ENCODE assay signal across 8 cellular contexts in the genomic region with DNA sequence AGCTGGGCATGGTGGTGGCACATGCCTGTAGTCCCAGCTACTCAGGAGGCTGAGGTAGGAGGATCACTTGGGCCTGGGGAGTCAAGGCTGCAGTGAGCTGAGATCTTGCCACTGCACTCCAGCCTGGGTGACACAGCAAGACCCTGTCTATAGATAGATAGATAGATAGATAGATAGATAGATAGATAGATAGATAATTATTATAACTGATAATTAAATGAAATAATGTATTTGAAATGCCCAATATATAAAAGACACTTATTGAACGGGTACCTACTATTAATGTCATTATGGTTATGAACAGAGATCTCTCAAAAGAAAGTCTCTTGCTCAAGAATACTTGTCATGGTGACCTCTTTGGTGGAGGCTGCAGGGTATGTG.
A peak's percentile ranks its signal among the peaks of the same experiment; 100 is the strongest.
DNase-seq lines count a peak whose midpoint lies in the region; ATAC-seq, FAIRE-seq and TF ChIP-seq lines count a peak whose summit lies in the region.
"Not testable (repeated sequence)": the region's sequence is repeated elsewhere in the genome, so short reads cannot be mapped to it uniquely, and the experiment has no call there.

No MANE protein-coding gene starts in this region.

- H3K9me2 ChIP-seq in Karpas-422 (replicated peaks; ENCODE audit: insufficient read depth, low read length) = not testable (repeated sequence)

- in situ Hi-C loops in GM12878 (cut with MboI); transverse colon (cut with MboI; ENCODE audit: low pct_ligation_motif_present in 1 of 4, low pct_unique_long_range_greater_than_20kb in 1 of 4, low sequenced_read_pairs in 3 of 4): not testable (repeated sequence)

- not testable (repeated sequence) for H3K4me3 ChIP-seq in Karpas-422 (ENCODE audit: low read length)
- H3K4me3 ChIP-seq in GM12878 (peak overlapping the region; percentile 55), epithelial cell of proximal tubule (ENCODE audit: low read depth, low read length) (peak overlapping the region; percentile 63), transverse colon (peak overlapping the region in 1 of 4 donors; percentile 72)

- not testable (repeated sequence) for H3K27me3 ChIP-seq in CD4-positive, alpha-beta T cell (ENCODE audit: control insufficient read depth, insufficient read depth, low read length); Karpas-422 (ENCODE audit: low read length); GM12878 (replicated peaks in 1 of 2; ENCODE audit: control insufficient read depth in 2 of 2, insufficient read depth in 2 of 2, low read length in 1 of 2); transverse colon

- not testable (repeated sequence) for H3K27me3 Mint-ChIP-seq in CD4-positive, alpha-beta T cell; activated CD4-positive, alpha-beta memory T cell treated with anti-CD3 and anti-CD28 coated beads, Interleukin-2, amount 10 ng/mL, durations not matched to agents 7 days and 5 days; memory B cell; osteocyte (ENCODE audit: unreplicated experiment)

- 65% methylated on average over 1 of the region's 1 CpG for WGBS in GM12878 (ENCODE audit: insufficient coverage, insufficient replicate concordance, low lambda C conversion rate, missing lambda C conversion rate)
- 53 to 86% methylated on average over 1 of the region's 1 CpG for WGBS in transverse colon (ENCODE audit: low coverage in 1 of 2), 2 donors

- peak overlapping the region; percentile 70; the same call in 1 of the 2 replicates for H3K9ac ChIP-seq in Karpas-422 (ENCODE audit: low read length)
- H3K9ac ChIP-seq in GM12878 (ENCODE audit: control insufficient read depth, insufficient read depth, low read length) = peak overlapping the region; percentile 80

- H3K27ac Mint-ChIP-seq in CD4-positive, alpha-beta T cell = peak overlapping the region; percentile 28
- not testable (repeated sequence) for H3K27ac Mint-ChIP-seq in activated CD4-positive, alpha-beta memory T cell treated with anti-CD3 and anti-CD28 coated beads, Interleukin-2, amount 10 ng/mL, durations not matched to agents 7 days and 5 days
- H3K27ac Mint-ChIP-seq in memory B cell (peak overlapping the region; percentile 66), osteocyte (ENCODE audit: unreplicated experiment) (peak overlapping the region; percentile 83)

- TF ChIP-seq EP300 in GM12878 (IDR thresholded peaks at IDR 0.05; ENCODE audit: borderline replicate concordance in 1 of 2, control insufficient read depth in 1 of 2, low read depth in 2 of 2, low read length in 2 of 2); transverse colon (IDR thresholded peaks at IDR 0.05; ENCODE audit: low read depth): not testable (repeated sequence)

- FAIRE-seq in GM12878 (lab: Jason Lieb, UNC) = not testable (repeated sequence)

- not testable (repeated sequence) for H3K36me3 Mint-ChIP-seq in CD4-positive, alpha-beta T cell (ENCODE audit: low read depth); activated CD4-positive, alpha-beta memory T cell treated with anti-CD3 and anti-CD28 coated beads, Interleukin-2, amount 10 ng/mL, durations not matched to agents 7 days and 5 days (ENCODE audit: low read depth); memory B cell; osteocyte (ENCODE audit: unreplicated experiment)

- peak overlapping the region; percentile 86 for H3K4me3 Mint-ChIP-seq in CD4-positive, alpha-beta T cell
- H3K4me3 Mint-ChIP-seq in activated CD4-positive, alpha-beta memory T cell treated with anti-CD3 and anti-CD28 coated beads, Interleukin-2, amount 10 ng/mL, durations not matched to agents 7 days and 5 days = peak overlapping the region; percentile 72
- H3K4me3 Mint-ChIP-seq in memory B cell = peak overlapping the region; percentile 78
- H3K4me3 Mint-ChIP-seq in osteocyte (ENCODE audit: unreplicated experiment) = peak overlapping the region; percentile 95

- TF ChIP-seq POLR2A in GM12878 (IDR thresholded peaks at IDR 0.05; ENCODE audit: low read depth, low read length); transverse colon (IDR thresholded peaks at IDR 0.05): not testable (repeated sequence)

- peaks cover 17% of the 10 kb centered on the region for H3K4me1 Mint-ChIP-seq in CD4-positive, alpha-beta T cell (ENCODE audit: low read depth)
- peaks cover 20% of the 10 kb centered on the region for H3K4me1 Mint-ChIP-seq in activated CD4-positive, alpha-beta memory T cell treated with anti-CD3 and anti-CD28 coated beads, Interleukin-2, amount 10 ng/mL, durations not matched to agents 7 days and 5 days
- peaks cover 55% of the 10 kb centered on the region for H3K4me1 Mint-ChIP-seq in memory B cell
- H3K4me1 Mint-ChIP-seq in osteocyte (ENCODE audit: unreplicated experiment) = peaks cover 17% of the 10 kb centered on the region

- BruUV-seq in GM12878 (replicated peaks; lab: Mats Ljungman, UMichigan) = not testable (repeated sequence)

- H4K20me1 ChIP-seq in Karpas-422 (ENCODE audit: insufficient read depth, low read depth, low read length); GM12878 (ENCODE audit: control insufficient read depth, insufficient read depth): not testable (repeated sequence)

- not testable (repeated sequence) for H3K9me3 Mint-ChIP-seq in CD4-positive, alpha-beta T cell; activated CD4-positive, alpha-beta memory T cell treated with anti-CD3 and anti-CD28 coated beads, Interleukin-2, amount 10 ng/mL, durations not matched to agents 7 days and 5 days; memory B cell; osteocyte (ENCODE audit: unreplicated experiment)

- intact Hi-C loops in CD4-positive, alpha-beta T cell (cut with DNase I, micrococcal nuclease); transverse colon (cut with DNase I; ENCODE audit: low total_unique reads): not testable (repeated sequence)
- intact Hi-C loops in GM12878 (cut with micrococcal nuclease; ENCODE audit: unreplicated experiment) = loop anchor here (1.0 kb wide), 1 partner anchor 13 kb away; no protein-coding TSS in a partner anchor

- not testable (repeated sequence) for TF ChIP-seq CTCF in CD4-positive, alpha-beta T cell (IDR thresholded peaks at IDR 0.05); GM12878 (IDR thresholded peaks at IDR 0.05 in 2 of 3, conservative IDR thresholded peaks at IDR 0.05 in 1 of 3; ENCODE audit: control insufficient read depth in 2 of 3, extremely low read depth in 1 of 3, insufficient read depth in 1 of 3, low read depth in 3 of 3, low read length in 3 of 3); epithelial cell of proximal tubule (conservative IDR thresholded peaks at IDR 0.05; ENCODE audit: low read depth, low read length); osteocyte (IDR thresholded peaks at IDR 0.05); transverse colon (IDR thresholded peaks at IDR 0.05)

- H3K27ac ChIP-seq in CD4-positive, alpha-beta T cell (ENCODE audit: low read depth, low read length) = not testable (repeated sequence)
- H3K27ac ChIP-seq in Karpas-422 (ENCODE audit: low read length) (0 out of 2 replicates have a peak overlapping the region, but pooled peaks have one; percentile 68), GM12878 (ENCODE audit: control insufficient read depth, insufficient read depth) (peak overlapping the region; percentile 86), transverse colon (peak overlapping the region; percentile 91 to 97 (median 94))

- H3K79me2 ChIP-seq in Karpas-422 (ENCODE audit: low read length) = not testable (repeated sequence)
- H3K79me2 ChIP-seq in GM12878 (ENCODE audit: control insufficient read depth, insufficient read depth, low read length) = peaks cover 46% of the 10 kb centered on the region

- H2AFZ ChIP-seq in Karpas-422 (ENCODE audit: low read length); GM12878 (ENCODE audit: control insufficient read depth, low read depth, low read length): not testable (repeated sequence)

- POLR2A ChIA-PET in CD4-positive, alpha-beta T cell (lab: Charles Lee) = interaction anchor here (0.6 to 1.4 kb wide), 4 partner anchors 9 to 45 kb away, joined by 3 to 6 read pairs (median 4); no protein-coding TSS in a partner anchor
- POLR2A ChIA-PET in activated CD4-positive, alpha-beta memory T cell treated with anti-CD3 and anti-CD28 coated beads, Interleukin-2, amount 10 ng/mL, durations not matched to agents 7 days and 5 days (lab: Charles Lee) = interaction anchor here (1.3 to 1.7 kb wide), 2 partner anchors 74 to 134 kb away, joined by 3 to 5 read pairs; no protein-coding TSS in a partner anchor
- POLR2A ChIA-PET in GM12878 (lab: Charles Lee) = interaction anchor here (0.6 to 16.9 kb wide), 7 partner anchors 14 to 132 kb away, joined by 3 to 445 read pairs (median 164); partner anchors contain the start of gene IRF2

- CTCF ChIA-PET in CD4-positive, alpha-beta T cell (lab: Charles Lee) = not testable (repeated sequence)
- CTCF ChIA-PET in activated CD4-positive, alpha-beta memory T cell treated with anti-CD3 and anti-CD28 coated beads, Interleukin-2, amount 10 ng/mL, durations not matched to agents 7 days and 5 days (lab: Charles Lee) = interaction anchor here (1.3 to 1.5 kb wide), 2 partner anchors 75 to 78 kb away, joined by 3 to 6 read pairs; no protein-coding TSS in a partner anchor
- CTCF ChIA-PET in GM12878 (lab: Yijun Ruan, JAX) = interaction anchor here (1.0 to 13.5 kb wide), 7 partner anchors 8 to 78 kb away, joined by 3 to 166 read pairs (median 4); no protein-coding TSS in a partner anchor

- SMC1A ChIA-PET in GM12878 (lab: Charles Lee; ENCODE audit: uncharacterized antibody, unreplicated experiment) = interaction anchor here (0.6 to 17.5 kb wide), 14 partner anchors 8 to 473 kb away, joined by 3 to 411 read pairs (median 12); no protein-coding TSS in a partner anchor

- H3K9me3 ChIP-seq in CD4-positive, alpha-beta T cell (ENCODE audit: control insufficient read depth, low read length); Karpas-422 (ENCODE audit: low read length); GM12878 (replicated peaks; ENCODE audit: control insufficient read depth, insufficient read depth, low read length); transverse colon: not testable (repeated sequence)

- ATAC-seq in CD4-positive, alpha-beta T cell (ENCODE audit: poor library complexity); GM12878; memory B cell (ENCODE audit: low read depth): not testable (repeated sequence)

- not testable (repeated sequence) for H3K36me3 ChIP-seq in Karpas-422 (ENCODE audit: insufficient read depth, low read length); transverse colon
- H3K36me3 ChIP-seq in GM12878 (ENCODE audit: control insufficient read depth in 2 of 2, insufficient read depth in 2 of 2, low read length in 1 of 2) = peaks cover 0 to 13% of the 10 kb centered on the region in 2 experiments; a peak in 3 of 4 replicates

- TF ChIP-seq RAD21 in GM12878 (IDR thresholded peaks at IDR 0.05; ENCODE audit: insufficient read depth, low read depth, low read length) = not testable (repeated sequence)

- peaks cover 57% of the 10 kb centered on the region for H3K4me1 ChIP-seq in Karpas-422 (ENCODE audit: low read length)
- peaks cover 44% of the 10 kb centered on the region for H3K4me1 ChIP-seq in GM12878 (ENCODE audit: control insufficient read depth, insufficient read depth, low read length)
- H3K4me1 ChIP-seq in transverse colon = peaks cover 21 to 50% (median 28%) of the 10 kb centered on the region in 4 donors

- H3K4me2 ChIP-seq in Karpas-422 (ENCODE audit: low read depth, low read length, poor library complexity, severe bottlenecking) (peak overlapping the region; percentile 81), GM12878 (ENCODE audit: control insufficient read depth, insufficient read depth) (peak overlapping the region; percentile 87)

- RAD21 ChIA-PET in GM12878 (lab: Charles Lee; ENCODE audit: unreplicated experiment) = interaction anchor here (1.1 to 14.9 kb wide), 9 partner anchors 10 to 193 kb away, joined by 3 to 419 read pairs (median 32); no protein-coding TSS in a partner anchor

- not testable (repeated sequence) for DNase-seq in CD4-positive, alpha-beta T cell; Karpas-422; activated CD4-positive, alpha-beta memory T cell treated with anti-CD3 and anti-CD28 coated beads, Interleukin-2, amount 10 ng/mL, durations not matched to agents 7 days and 5 days; GM12878 (ENCODE audit: low read depth, low spot score); epithelial cell of proximal tubule (ENCODE audit: low read depth); memory B cell (ENCODE audit: low spot score in 2 of 2); osteocyte (ENCODE audit: extremely low spot score, unreplicated experiment); transverse colon
